ENCODE assay signal across 10 cellular contexts in genomic region chr3:15148614-15149013, GRCh38. TPM values are rescaled to one million over a fixed set of nuclear protein-coding genes. Genes with fewer than 3 reads are reported as not detected.
DNase-seq lines count a peak whose midpoint lies in the region; ATAC-seq, FAIRE-seq and TF ChIP-seq lines count a peak whose summit lies in the region.
"Had no signal": no experiment of that assay in that cellular context is flagged by ENCODE, and none has a peak within 500 bp of the region (broad histone marks: within the 10 kb centered on the region; RNA-seq: fewer than 3 reads in every experiment).

No MANE protein-coding gene starts in this region.

- peaks cover 13% of the 10 kb centered on the region for H3K4me1 Mint-ChIP-seq in glutamatergic neuron (ENCODE audit: low read depth, unreplicated experiment)

- no peaks in the 10 kb centered on the region for H3K36me3 ChIP-seq in cardiac muscle cell
- H3K36me3 ChIP-seq: Peyer's patch had no signal

- ATAC-seq in HG03039 (IDR thresholded peaks at IDR 0.05; ENCODE audit: unreplicated experiment) (no peak), GM19035 (IDR thresholded peaks at IDR 0.05; ENCODE audit: unreplicated experiment) (no peak), HG03457 (IDR thresholded peaks at IDR 0.05; ENCODE audit: unreplicated experiment) (no peak)

- H3K4me3 ChIP-seq in cardiac muscle cell = no peak overlapping the region
- H3K4me3 ChIP-seq: Peyer's patch had no signal

- DNase-seq in cardiac muscle cell (ENCODE audit: low read depth in 1 of 2, low spot score in 1 of 2) (peak; percentile 23 to 27), cardiac septum (ENCODE audit: low spot score) (no peak), OCI-M1 (lab: John Stamatoyannopoulos, UW) (peak; percentile 67), glutamatergic neuron (peak; percentile 16), urothelium cell line (ENCODE audit: low spot score) (peak; percentile 41)
- DNase-seq: AML-193, Peyer's patch had no signal

- H3K27ac Mint-ChIP-seq in glutamatergic neuron (ENCODE audit: unreplicated experiment) = no peak overlapping the region

- no peak for TF ChIP-seq CTCF in cardiac muscle cell (IDR thresholded peaks at IDR 0.05; ENCODE audit: low read depth, low read length)
- no peak for TF ChIP-seq CTCF in glutamatergic neuron (IDR thresholded peaks at IDR 0.05; ENCODE audit: partially characterized antibody, unreplicated experiment)

- H3K36me3 Mint-ChIP-seq in glutamatergic neuron (ENCODE audit: unreplicated experiment) = no peaks in the 10 kb centered on the region

- H3K27ac ChIP-seq in cardiac muscle cell = no peak overlapping the region
- H3K27ac ChIP-seq: Peyer's patch had no signal

- H3K27me3 ChIP-seq in cardiac muscle cell = peaks cover 37% of the 10 kb centered on the region
- H3K27me3 ChIP-seq: Peyer's patch had no signal

- no peak for FAIRE-seq in urothelium cell line (lab: Jason Lieb, UNC)

- intact Hi-C loops in cardiac septum (cut with DNase I) = no loop called here

- no peaks in the 10 kb centered on the region for H3K27me3 Mint-ChIP-seq in glutamatergic neuron (ENCODE audit: unreplicated experiment)

- no peaks in the 10 kb centered on the region for H3K9me3 Mint-ChIP-seq in glutamatergic neuron (ENCODE audit: unreplicated experiment)

- H3K4me3 Mint-ChIP-seq in glutamatergic neuron (ENCODE audit: unreplicated experiment) = no peak overlapping the region

- no peaks in the 10 kb centered on the region for H3K9me3 ChIP-seq in cardiac muscle cell (ENCODE audit: low read depth)
- H3K9me3 ChIP-seq: Peyer's patch had no signal

- H3K4me1 ChIP-seq in cardiac muscle cell (ENCODE audit: low read depth) = no peaks in the 10 kb centered on the region

RNA-seq across cellular contexts. Expression of gene RBSN, which starts 49.7 kb away (rescaled TPM):
- 22.9 and 32.0 TPM in 2 replicates for total RNA-seq in cardiac muscle cell
- polyA plus RNA-seq in cardiac muscle cell = 22.6 and 33.1 TPM in 2 replicates
- 24.1 TPM for total RNA-seq in cardiac septum
- 29.4 TPM for total RNA-seq in glutamatergic neuron (ENCODE audit: unreplicated experiment)

RNA-seq across cellular contexts. Expression of gene CAPN7, which starts 57.4 kb away (rescaled TPM):
- 21.2 and 33.1 TPM in 2 replicates for total RNA-seq in cardiac muscle cell
- polyA plus RNA-seq in cardiac muscle cell = 26.7 and 37.4 TPM in 2 replicates
- total RNA-seq in cardiac septum = 29.2 TPM
- total RNA-seq in glutamatergic neuron (ENCODE audit: unreplicated experiment) = 30.2 TPM
